In genomic region chr15:58628206-58629057, GRCh38 we compare ENCODE assay signal across 8 cellular contexts.
DNase-seq lines count a peak whose midpoint lies in the region; ATAC-seq and TF ChIP-seq lines count a peak whose summit lies in the region.

No MANE protein-coding gene starts in this region.

- H3K27ac ChIP-seq in RWPE2 (ENCODE audit: poor library complexity, severe bottlenecking) (no peak overlapping the region), sigmoid colon (peak overlapping the region; percentile 64 to 74 (median 71)), WERI-Rb-1 (no peak overlapping the region)

- TF ChIP-seq CTCF in GM12864 (IDR thresholded peaks at IDR 0.05; ENCODE audit: low read depth, low read length, missing control alignments), result no peak
- TF ChIP-seq CTCF in RWPE2 (IDR thresholded peaks at IDR 0.05; ENCODE audit: poor library complexity, severe bottlenecking), result no peak
- TF ChIP-seq CTCF in fibroblast of mammary gland (conservative IDR thresholded peaks at IDR 0.05; ENCODE audit: control insufficient read depth, insufficient read depth, low read depth, low read length), result no peak
- no peak for TF ChIP-seq CTCF in sigmoid colon (IDR thresholded peaks at IDR 0.05)
- no peak for TF ChIP-seq CTCF in WERI-Rb-1 (IDR thresholded peaks at IDR 0.05; ENCODE audit: low read depth, low read length)

- no peak for DNase-seq in GM12864 (ENCODE audit: low read depth)
- DNase-seq in RWPE2 (ENCODE audit: low spot score), result no peak
- DNase-seq in fibroblast of mammary gland (ENCODE audit: low read depth), result peak; percentile 12
- no peak for DNase-seq in sigmoid colon
- DNase-seq in NCI-H128 (lab: John Stamatoyannopoulos, UW; ENCODE audit: unreplicated experiment), result no peak
- DNase-seq in WERI-Rb-1, result no peak
- DNase-seq in NCI-H524 (lab: John Stamatoyannopoulos, UW), result no peak
- DNase-seq in activated gamma-delta T cell (lab: John Stamatoyannopoulos, UW), result no peak

- TF ChIP-seq POLR2A in sigmoid colon (IDR thresholded peaks at IDR 0.05), result no peak

- no peak for TF ChIP-seq EP300 in sigmoid colon (IDR thresholded peaks at IDR 0.05)

- 42 to 50% methylated on average over 3 of the region's 3 CpGs for WGBS in sigmoid colon, 2 donors

- H3K36me3 ChIP-seq in RWPE2 (ENCODE audit: low read depth), result peaks cover 61% of the 10 kb centered on the region
- no peaks in the 10 kb centered on the region for H3K36me3 ChIP-seq in sigmoid colon
- peaks cover 57% of the 10 kb centered on the region for H3K36me3 ChIP-seq in WERI-Rb-1

- H3K27me3 ChIP-seq in RWPE2 (ENCODE audit: insufficient read depth, poor library complexity, severe bottlenecking), result no peaks in the 10 kb centered on the region
- no peaks in the 10 kb centered on the region for H3K27me3 ChIP-seq in sigmoid colon
- H3K27me3 ChIP-seq in WERI-Rb-1 (ENCODE audit: insufficient read depth, low read depth, severe bottlenecking), result no peaks in the 10 kb centered on the region

- H3K4me1 ChIP-seq in RWPE2 (ENCODE audit: insufficient read depth, poor library complexity, severe bottlenecking), result peaks cover 13% of the 10 kb centered on the region
- H3K4me1 ChIP-seq in sigmoid colon, result peaks cover 0 to 23% (median 15%) of the 10 kb centered on the region in 4 donors

- H3K4me3 ChIP-seq in GM12864 (ENCODE audit: low read depth, low read length), result peak overlapping the region; percentile 30; the same call in 1 of the 2 replicates
- peak overlapping the region; percentile 14 for H3K4me3 ChIP-seq in RWPE2 (ENCODE audit: severe bottlenecking)
- peak overlapping the region; percentile 27 for H3K4me3 ChIP-seq in fibroblast of mammary gland (ENCODE audit: control insufficient read depth, low read depth, low read length)
- peak overlapping the region; percentile 2 to 42 (median 38) for H3K4me3 ChIP-seq in sigmoid colon
- H3K4me3 ChIP-seq in WERI-Rb-1 (ENCODE audit: low read depth, low read length), result no peak overlapping the region

- no peaks in the 10 kb centered on the region for H3K9me3 ChIP-seq in RWPE2 (ENCODE audit: severe bottlenecking)
- H3K9me3 ChIP-seq in sigmoid colon, result no peaks in the 10 kb centered on the region
- no peaks in the 10 kb centered on the region for H3K9me3 ChIP-seq in WERI-Rb-1 (ENCODE audit: severe bottlenecking)

- intact Hi-C loops in sigmoid colon (cut with DNase I), result no loop called here

- peak; percentile 56 for ATAC-seq in RWPE2 (ENCODE audit: low read depth)

Comparison
In these comparisons a context has a peak if more than half of its experiments do, and no peak if none do; other contexts are left out.
1. H3K27ac ChIP-seq: peak in sigmoid colon (4 of 4); none in RWPE2 (single experiment) and WERI-Rb-1 (single experiment).